In genomic region chr17:81393684-81394376, GRCh38 we compare ENCODE assay signal across 8 cellular contexts. TPM values are rescaled to one million over a fixed set of nuclear protein-coding genes. Genes with fewer than 3 reads are reported as not detected.
A peak's percentile ranks its signal among the peaks of the same experiment; 100 is the strongest.
DNase-seq lines count a peak whose midpoint lies in the region; TF ChIP-seq lines count a peak whose summit lies in the region.

No MANE protein-coding gene starts in this region.

- H3K9me3 Mint-ChIP-seq in activated naive CD4-positive, alpha-beta T cell treated with anti-CD3 and anti-CD28 coated beads for 36 hours = no peaks in the 10 kb centered on the region

- WGBS in spleen, 5 donors = 0 to 1% (median 1%) methylated on average over 15 to 63 of the region's 63 CpGs

- H3K9ac ChIP-seq in colonic mucosa (ENCODE audit: low read depth in 2 of 2, low read length in 2 of 2) = peak overlapping the region; percentile 32 to 94

- peak overlapping the region; percentile 30 for H3K27ac Mint-ChIP-seq in activated naive CD4-positive, alpha-beta T cell treated with anti-CD3 and anti-CD28 coated beads for 36 hours

- H3K4me1 ChIP-seq in colonic mucosa (peaks cover 16% of the 10 kb centered on the region), spleen (peaks cover 42 to 99% (median 85%) of the 10 kb centered on the region in 6 donors)

- intact Hi-C loops in activated naive CD4-positive, alpha-beta T cell treated with anti-CD3 and anti-CD28 coated beads for 36 hours (cut with micrococcal nuclease) = loop anchor here (1.0 to 10.0 kb wide), 4 partner anchors 33 to 139 kb away; partner anchors contain the start of genes ACTG1 and SLC38A10
- intact Hi-C loops in colonic mucosa (cut with DNase I) = no loop called here
- intact Hi-C loops in spleen (cut with DNase I; ENCODE audit: low total_unique reads) = no loop called here

- peaks cover 27% of the 10 kb centered on the region for H3K4me1 Mint-ChIP-seq in activated naive CD4-positive, alpha-beta T cell treated with anti-CD3 and anti-CD28 coated beads for 36 hours (ENCODE audit: low read depth)

- no peaks in the 10 kb centered on the region for H3K9me3 ChIP-seq in colonic mucosa
- no peaks in the 10 kb centered on the region for H3K9me3 ChIP-seq in spleen

- no peaks in the 10 kb centered on the region for H3K36me3 Mint-ChIP-seq in activated naive CD4-positive, alpha-beta T cell treated with anti-CD3 and anti-CD28 coated beads for 36 hours (ENCODE audit: low read depth)

- H3K36me3 ChIP-seq in colonic mucosa (no peaks in the 10 kb centered on the region), spleen (no peaks in the 10 kb centered on the region)

- no peak for TF ChIP-seq CTCF in colonic mucosa (IDR thresholded peaks at IDR 0.05)
- TF ChIP-seq CTCF in spleen (IDR thresholded peaks at IDR 0.05 in 8 of 11, conservative IDR thresholded peaks at IDR 0.05 in 3 of 11) = no peak

- H3K27me3 Mint-ChIP-seq in activated naive CD4-positive, alpha-beta T cell treated with anti-CD3 and anti-CD28 coated beads for 36 hours (ENCODE audit: low read depth) = peaks cover 55% of the 10 kb centered on the region

- H3K4me3 ChIP-seq in colonic mucosa (peak overlapping the region; percentile 69), spleen (peak overlapping the region; percentile 31 to 79 (median 48))

- CTCF ChIA-PET in activated naive CD4-positive, alpha-beta T cell treated with anti-CD3 and anti-CD28 coated beads for 36 hours (lab: Charles Lee) = no interaction called here

- DNase-seq in activated naive CD4-positive, alpha-beta T cell treated with anti-CD3 and anti-CD28 coated beads for 36 hours = peak; percentile 93
- DNase-seq in activated naive CD4-positive, alpha-beta T cell treated with anti-CD3 and anti-CD28 coated beads, Interleukin-2, amount 50 U/mL, for 16 hours = no peak
- DNase-seq in NCI-H1694 treated with DMSO at 0.1 percent for 48 hours (lab: John Stamatoyannopoulos, UW) (peak; percentile 99), T1000 (lab: John Stamatoyannopoulos, UW) (peak; percentile 99), colonic mucosa (peak; percentile 100), kidney glomerular epithelial cell (lab: John Stamatoyannopoulos, UW) (peak; percentile 99), spleen (peak; percentile 90), NK-92 (lab: John Stamatoyannopoulos, UW; ENCODE audit: unreplicated experiment) (no peak)

- H3K4me3 Mint-ChIP-seq in activated naive CD4-positive, alpha-beta T cell treated with anti-CD3 and anti-CD28 coated beads for 36 hours = peak overlapping the region; percentile 58

- H3K27ac ChIP-seq in colonic mucosa (peak overlapping the region; percentile 90), spleen (peak overlapping the region; percentile 67 to 95 (median 92))

- no peak for TF ChIP-seq POLR2A in spleen (IDR thresholded peaks at IDR 0.05)

- H3K27me3 ChIP-seq in colonic mucosa = no peaks in the 10 kb centered on the region
- H3K27me3 ChIP-seq in spleen (replicated peaks in 1 of 7) = peaks cover 4 to 100% (median 68%) of the 10 kb centered on the region in 7 donors

RNA-seq across cellular contexts. Expression of gene BAHCC1, which starts 1.4 kb away (rescaled TPM):
- total RNA-seq in activated naive CD4-positive, alpha-beta T cell treated with anti-CD3 and anti-CD28 coated beads for 36 hours = under 1 TPM in 1 of 2 experiments, not detected in 1; 0.02 TPM
- 10 to 100 TPM; 12.5 to 26.3 TPM for total RNA-seq in colonic mucosa
- total RNA-seq in spleen = 10 to 100 TPM in 6 of 7 donors, 1 to 10 TPM in 1; 8.7 to 20.3 (median 14.9) TPM
- polyA plus RNA-seq in spleen = 10 to 100 TPM in 1 of 3 donors, 1 to 10 TPM in 2; 1.7 to 10.2 (median 2.0) TPM

Comparison
In these comparisons a context has a peak if more than half of its experiments do, and no peak if none do; other contexts are left out.
1. DNase-seq: peak in activated naive CD4-positive, alpha-beta T cell treated with anti-CD3 and anti-CD28 coated beads for 36 hours (single experiment), NCI-H1694 treated with DMSO at 0.1 percent for 48 hours (single experiment), T1000 (single experiment), colonic mucosa (single experiment), kidney glomerular epithelial cell (single experiment) and spleen (single experiment); none in activated naive CD4-positive, alpha-beta T cell treated with anti-CD3 and anti-CD28 coated beads, Interleukin-2, amount 50 U/mL, for 16 hours (single experiment) and NK-92 (single experiment).
2. RNA of gene BAHCC1, which starts 1.4 kb away (total RNA-seq): 12.5 to 26.3 TPM in colonic mucosa and 8.7 to 20.3 TPM in spleen; 0.02 TPM in activated naive CD4-positive, alpha-beta T cell treated with anti-CD3 and anti-CD28 coated beads for 36 hours; every median in the first group is over 4 times any median in the second.